In the genomic region with DNA sequence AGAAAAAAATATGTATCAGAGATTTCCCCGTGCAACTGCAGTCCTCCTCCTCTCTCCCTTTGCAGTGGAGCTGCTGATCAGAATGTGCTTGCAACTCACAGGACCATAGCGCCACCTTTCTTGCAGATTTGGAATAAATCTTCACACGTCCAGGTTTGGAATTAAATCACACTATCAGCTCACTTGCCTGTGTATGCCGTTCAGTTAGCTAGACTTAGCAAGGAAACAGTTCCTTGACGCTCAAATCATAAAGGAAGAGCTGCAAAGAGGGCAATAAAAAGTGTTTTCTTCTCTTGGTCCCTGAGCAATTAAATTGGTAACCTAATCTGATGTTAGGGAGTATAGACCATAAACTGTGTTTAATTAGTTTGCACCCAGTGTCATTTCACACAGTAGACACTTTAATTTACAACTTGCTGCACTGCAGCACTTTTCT, we compare ENCODE assay signal across 8 cellular contexts.
A peak's percentile ranks its signal among the peaks of the same experiment; 100 is the strongest.
DNase-seq lines count a peak whose midpoint lies in the region; FAIRE-seq and TF ChIP-seq lines count a peak whose summit lies in the region.

No MANE protein-coding gene starts in this region.

- H3K36me3 ChIP-seq in BE2C (no peaks in the 10 kb centered on the region), HUES64 (ENCODE audit: insufficient read depth, low read length) (peaks cover 6% of the 10 kb centered on the region; the same call in 1 of the 2 replicates), iPS-18a (ENCODE audit: control insufficient read depth, low read depth, low read length) (peaks cover under 1% of the 10 kb centered on the region), skeletal muscle satellite cell (ENCODE audit: insufficient read depth, low read length) (no peaks in the 10 kb centered on the region)

- H3K27me3 Mint-ChIP-seq in brain, result peaks cover 9% of the 10 kb centered on the region

- no peak overlapping the region for H3K9ac ChIP-seq in HUES64 (ENCODE audit: low read depth, low read length)
- peak overlapping the region; percentile 28 for H3K9ac ChIP-seq in iPS-18a (ENCODE audit: low read length)
- no peak overlapping the region for H3K9ac ChIP-seq in skeletal muscle satellite cell (ENCODE audit: low read depth, low read length)

- 9% methylated on average over 5 of the region's 5 CpGs for WGBS in HUES64

- H3K4me1 ChIP-seq in BE2C, result no peaks in the 10 kb centered on the region
- peaks cover 25% of the 10 kb centered on the region for H3K4me1 ChIP-seq in HUES64 (ENCODE audit: insufficient read depth, low read length)
- peaks cover 14% of the 10 kb centered on the region for H3K4me1 ChIP-seq in iPS-18a (ENCODE audit: control insufficient read depth, low read depth, low read length)
- peaks cover 3% of the 10 kb centered on the region for H3K4me1 ChIP-seq in skeletal muscle satellite cell (ENCODE audit: control insufficient read depth, insufficient read depth, low read length)

- TF ChIP-seq CTCF in BE2C (IDR thresholded peaks at IDR 0.05; ENCODE audit: low read depth, low read length), result peak; percentile 56
- TF ChIP-seq CTCF in brain (conservative IDR thresholded peaks at IDR 0.05), result peak; percentile 83 to 88

- no peaks in the 10 kb centered on the region for H3K9me3 ChIP-seq in BE2C
- no peaks in the 10 kb centered on the region for H3K9me3 ChIP-seq in HUES64 (ENCODE audit: insufficient read depth, low read depth, low read length)
- no peaks in the 10 kb centered on the region for H3K9me3 ChIP-seq in iPS-18a (ENCODE audit: control insufficient read depth, low read depth, low read length)
- no peaks in the 10 kb centered on the region for H3K9me3 ChIP-seq in skeletal muscle satellite cell (replicated peaks; ENCODE audit: low read length)

- FAIRE-seq in GM18507 (lab: Jason Lieb, UNC), result peak; percentile 77

- H3K27ac ChIP-seq in HUES64 (ENCODE audit: low read depth, low read length) (no peak overlapping the region), iPS-18a (ENCODE audit: low read length) (no peak overlapping the region)

- H3K27me3 ChIP-seq in BE2C (no peaks in the 10 kb centered on the region), HUES64 (ENCODE audit: insufficient read depth, low read length) (peaks cover 2% of the 10 kb centered on the region; the same call in 1 of the 2 replicates), iPS-18a (ENCODE audit: control insufficient read depth, insufficient read depth, low read length) (no peaks in the 10 kb centered on the region), skeletal muscle satellite cell (ENCODE audit: control insufficient read depth, insufficient read depth, low read length) (no peaks in the 10 kb centered on the region)

- H3K4me3 ChIP-seq in BE2C (ENCODE audit: low read depth, low read length) (no peak overlapping the region), HUES64 (ENCODE audit: low read length) (peak overlapping the region; percentile 23; the same call in 1 of the 2 replicates), iPS-18a (ENCODE audit: low read length) (peak overlapping the region; percentile 7), skeletal muscle satellite cell (ENCODE audit: low read length) (no peak overlapping the region)

- H3K36me3 Mint-ChIP-seq in brain, result peaks cover 9% of the 10 kb centered on the region

- peak overlapping the region; percentile 4 to 58 (median 44) for H3K4me3 Mint-ChIP-seq in brain

- DNase-seq in BE2C, result peak; percentile 30
- peak; percentile 8 for DNase-seq in GM18507 (ENCODE audit: extremely low spot score, insufficient read length, low read depth)
- DNase-seq in NCI-H82 (lab: John Stamatoyannopoulos, UW), result peak; percentile 85
- no peak for DNase-seq in central memory CD4-positive, alpha-beta T cell

- peak overlapping the region in 4 of 5 experiments; percentile 2 to 82 (median 43) for H3K27ac Mint-ChIP-seq in brain

- H3K4me1 Mint-ChIP-seq in brain, result peaks cover 54% of the 10 kb centered on the region

- peak overlapping the region; percentile 71 for H3K4me2 ChIP-seq in skeletal muscle satellite cell (ENCODE audit: low read length)

- H3K9me3 Mint-ChIP-seq in brain, result no peaks in the 10 kb centered on the region

Comparison
In these comparisons a context has a peak if more than half of its experiments do, and no peak if none do; other contexts are left out.
1. H3K4me3 ChIP-seq: peak in HUES64 (single experiment) and iPS-18a (single experiment); none in BE2C (single experiment) and skeletal muscle satellite cell (single experiment).